ENCODE assay signal across 11 cellular contexts in genomic region chr7:101666293-101666692, GRCh38. TPM values are rescaled to one million over a fixed set of nuclear protein-coding genes. Genes with fewer than 3 reads are reported as not detected.
"Had no signal": no experiment of that assay in that cellular context is flagged by ENCODE, and none has a peak within 500 bp of the region (broad histone marks: within the 10 kb centered on the region; RNA-seq: fewer than 3 reads in every experiment).

No MANE protein-coding gene starts in this region.

- H3K9ac ChIP-seq: GM23248, KMS-11 had no signal

- H3K36me3 ChIP-seq: HAP-1 had no signal

- H2AFZ ChIP-seq: GM23248 had no signal

- ATAC-seq: HCT116 had no signal

- H3K9me3 ChIP-seq: HAP-1 had no signal

- H3K27ac ChIP-seq: GM23248, KMS-11 had no signal

- DNase-seq: GOT3, H7, IMR-90, KBM-7 had no signal

- H3K4me2 ChIP-seq: KMS-11 had no signal

- FAIRE-seq: HTR-8/SVneo had no signal

- H3K4me3 ChIP-seq: GM23248, HAP-1 had no signal

RNA-seq across cellular contexts. Expression of gene MYL10, which starts 37.2 kb away (rescaled TPM):
- total RNA-seq: GM23248, H4, H7, HT-29, IMR-90 had no signal
- polyA plus RNA-seq: GM23248, IMR-90 had no signal
